13 cellular contexts compared by ENCODE assay signal in genomic region chr6:152161501-152161900, GRCh38.
DNase-seq lines count a peak whose midpoint lies in the region; ATAC-seq, FAIRE-seq and TF ChIP-seq lines count a peak whose summit lies in the region.
"Had no signal": no experiment of that assay in that cellular context is flagged by ENCODE, and none has a peak within 500 bp of the region (broad histone marks: within the 10 kb centered on the region; RNA-seq: fewer than 3 reads in every experiment).

No MANE protein-coding gene starts in this region.

- H3K27me3 ChIP-seq in fibroblast of lung (ENCODE audit: control insufficient read depth, insufficient read depth, low read length) (no peaks in the 10 kb centered on the region), upper lobe of right lung (no peaks in the 10 kb centered on the region), colonic mucosa (no peaks in the 10 kb centered on the region)

- peak; percentile 49 for ATAC-seq in GM19455 (IDR thresholded peaks at IDR 0.05; ENCODE audit: unreplicated experiment)
- ATAC-seq in upper lobe of right lung, result no peak

- no peak overlapping the region for H3K9ac ChIP-seq in fibroblast of lung (ENCODE audit: insufficient read depth, low read length)
- H3K9ac ChIP-seq in colonic mucosa (ENCODE audit: low read depth in 2 of 2, low read length in 2 of 2), result no peak overlapping the region
- H3K9ac ChIP-seq: parathyroid adenoma had no signal

- no peak overlapping the region for H2AFZ ChIP-seq in fibroblast of lung (ENCODE audit: low read length)
- H2AFZ ChIP-seq: parathyroid adenoma had no signal

- H3K36me3 ChIP-seq in fibroblast of lung (ENCODE audit: control insufficient read depth, insufficient read depth, low read length), result no peaks in the 10 kb centered on the region
- H3K36me3 ChIP-seq in upper lobe of right lung, result peaks cover 66% of the 10 kb centered on the region
- no peaks in the 10 kb centered on the region for H3K36me3 ChIP-seq in colonic mucosa

- FAIRE-seq in HTR-8/SVneo (lab: Jason Lieb, UNC), result no peak

- no peak overlapping the region for H3K4me2 ChIP-seq in fibroblast of lung (ENCODE audit: extremely low read depth, insufficient read depth, low read length)

- no peaks in the 10 kb centered on the region for H3K4me1 ChIP-seq in fibroblast of lung (ENCODE audit: control insufficient read depth, extremely low read depth, insufficient read depth, low read length)
- no peaks in the 10 kb centered on the region for H3K4me1 ChIP-seq in upper lobe of right lung
- no peaks in the 10 kb centered on the region for H3K4me1 ChIP-seq in colonic mucosa
- H3K4me1 ChIP-seq: parathyroid adenoma had no signal

- H3K27ac ChIP-seq in fibroblast of lung (ENCODE audit: insufficient read depth, low read length) (no peak overlapping the region), upper lobe of right lung (no peak overlapping the region), colonic mucosa (no peak overlapping the region)
- H3K27ac ChIP-seq: parathyroid adenoma had no signal

- H3K9me3 ChIP-seq in fibroblast of lung (ENCODE audit: control insufficient read depth, insufficient read depth, low read depth, low read length) (no peaks in the 10 kb centered on the region), upper lobe of right lung (no peaks in the 10 kb centered on the region), colonic mucosa (no peaks in the 10 kb centered on the region)

- H4K20me1 ChIP-seq in fibroblast of lung (ENCODE audit: control insufficient read depth, extremely low read depth, insufficient read depth, low read length), result no peaks in the 10 kb centered on the region

- intact Hi-C loops in upper lobe of right lung (cut with DNase I) (no loop called here), colonic mucosa (cut with DNase I) (no loop called here)

- H3K4me3 ChIP-seq in AG10803 (ENCODE audit: low read length) (no peak overlapping the region), fibroblast of lung (replicated peaks in 1 of 4; ENCODE audit: control extremely low read depth in 1 of 4, insufficient read depth in 1 of 4, low read depth in 3 of 4, low read length in 4 of 4) (no peak overlapping the region), upper lobe of right lung (no peak overlapping the region), colonic mucosa (no peak overlapping the region)

- DNase-seq in AG10803 (ENCODE audit: low read depth), result peak; percentile 48
- peak; percentile 32 for DNase-seq in LHCN-M2 (ENCODE audit: low read depth)
- peak; percentile 26 to 85 for DNase-seq in fibroblast of lung (ENCODE audit: low read depth in 2 of 2)
- no peak for DNase-seq in HTR-8/SVneo (ENCODE audit: insufficient read length, low spot score)
- no peak for DNase-seq in upper lobe of right lung
- DNase-seq in colonic mucosa, result no peak
- DNase-seq in activated effector memory CD4-positive, alpha-beta T cell treated with anti-CD3 and anti-CD28 coated beads, Interleukin-2, amount 50 U/mL, for 16 hours, result no peak
- DNase-seq: activated naive CD4-positive, alpha-beta T cell treated with Interleukin-2 at 50 U/mL for 16 hours; hippocampal formation; Kasumi-1; SHP77 had no signal

- no peaks in the 10 kb centered on the region for H3K79me2 ChIP-seq in fibroblast of lung (ENCODE audit: control insufficient read depth, insufficient read depth, low read length)
- H3K79me2 ChIP-seq: parathyroid adenoma had no signal

- TF ChIP-seq CTCF in AG10803 (conservative IDR thresholded peaks at IDR 0.05; ENCODE audit: low read length) (no peak), fibroblast of lung (conservative IDR thresholded peaks at IDR 0.05 in 1 of 2, IDR thresholded peaks at IDR 0.05 in 1 of 2; ENCODE audit: low read depth in 1 of 2, low read length in 2 of 2) (no peak), upper lobe of right lung (IDR thresholded peaks at IDR 0.05) (no peak), colonic mucosa (IDR thresholded peaks at IDR 0.05) (no peak)

Comparison
In these comparisons a context has a peak if more than half of its experiments do, and no peak if none do; other contexts are left out.
1. DNase-seq: peak in AG10803 (single experiment), LHCN-M2 (single experiment) and fibroblast of lung (2 of 2); none in HTR-8/SVneo (single experiment), upper lobe of right lung (single experiment), colonic mucosa (single experiment) and activated effector memory CD4-positive, alpha-beta T cell treated with anti-CD3 and anti-CD28 coated beads, Interleukin-2, amount 50 U/mL, for 16 hours (single experiment).